ENCODE assay signal across 1 cellular context in the genomic region with DNA sequence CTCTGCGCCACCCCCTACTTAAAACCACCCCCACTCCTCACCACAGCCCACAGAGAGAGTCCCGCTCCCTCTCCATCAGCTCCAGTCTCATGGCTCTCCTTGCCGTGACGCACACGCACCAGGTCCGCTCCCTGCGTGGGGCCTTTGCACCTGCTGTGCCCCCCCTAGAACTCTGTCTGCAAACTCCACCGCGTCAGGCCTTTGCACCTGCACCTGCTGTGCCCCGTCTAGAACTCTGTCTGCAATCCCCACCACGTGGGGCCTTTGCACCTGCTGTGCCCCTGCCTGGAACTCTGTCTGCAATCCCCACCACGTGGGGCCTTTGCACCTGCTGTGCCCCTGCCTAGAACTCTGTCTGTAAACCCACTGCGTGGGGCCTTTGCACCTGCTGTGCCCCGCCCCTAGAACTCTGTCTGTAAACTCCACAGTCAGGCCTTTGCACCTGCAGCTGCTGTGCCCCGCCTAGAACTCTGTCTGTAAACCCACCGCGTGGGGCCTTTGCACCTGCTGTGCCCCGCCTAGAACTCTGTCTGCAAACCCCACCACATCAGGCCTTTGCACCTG.
TF ChIP-seq lines count a peak whose summit lies in the region.

No MANE protein-coding gene starts in this region.

TF ChIP-seq in GM23338, 12 proteins besides CTCF, POLR2A, EP300 and RAD21 (continued from another document):
- TF ChIP-seq, protein P1, sequence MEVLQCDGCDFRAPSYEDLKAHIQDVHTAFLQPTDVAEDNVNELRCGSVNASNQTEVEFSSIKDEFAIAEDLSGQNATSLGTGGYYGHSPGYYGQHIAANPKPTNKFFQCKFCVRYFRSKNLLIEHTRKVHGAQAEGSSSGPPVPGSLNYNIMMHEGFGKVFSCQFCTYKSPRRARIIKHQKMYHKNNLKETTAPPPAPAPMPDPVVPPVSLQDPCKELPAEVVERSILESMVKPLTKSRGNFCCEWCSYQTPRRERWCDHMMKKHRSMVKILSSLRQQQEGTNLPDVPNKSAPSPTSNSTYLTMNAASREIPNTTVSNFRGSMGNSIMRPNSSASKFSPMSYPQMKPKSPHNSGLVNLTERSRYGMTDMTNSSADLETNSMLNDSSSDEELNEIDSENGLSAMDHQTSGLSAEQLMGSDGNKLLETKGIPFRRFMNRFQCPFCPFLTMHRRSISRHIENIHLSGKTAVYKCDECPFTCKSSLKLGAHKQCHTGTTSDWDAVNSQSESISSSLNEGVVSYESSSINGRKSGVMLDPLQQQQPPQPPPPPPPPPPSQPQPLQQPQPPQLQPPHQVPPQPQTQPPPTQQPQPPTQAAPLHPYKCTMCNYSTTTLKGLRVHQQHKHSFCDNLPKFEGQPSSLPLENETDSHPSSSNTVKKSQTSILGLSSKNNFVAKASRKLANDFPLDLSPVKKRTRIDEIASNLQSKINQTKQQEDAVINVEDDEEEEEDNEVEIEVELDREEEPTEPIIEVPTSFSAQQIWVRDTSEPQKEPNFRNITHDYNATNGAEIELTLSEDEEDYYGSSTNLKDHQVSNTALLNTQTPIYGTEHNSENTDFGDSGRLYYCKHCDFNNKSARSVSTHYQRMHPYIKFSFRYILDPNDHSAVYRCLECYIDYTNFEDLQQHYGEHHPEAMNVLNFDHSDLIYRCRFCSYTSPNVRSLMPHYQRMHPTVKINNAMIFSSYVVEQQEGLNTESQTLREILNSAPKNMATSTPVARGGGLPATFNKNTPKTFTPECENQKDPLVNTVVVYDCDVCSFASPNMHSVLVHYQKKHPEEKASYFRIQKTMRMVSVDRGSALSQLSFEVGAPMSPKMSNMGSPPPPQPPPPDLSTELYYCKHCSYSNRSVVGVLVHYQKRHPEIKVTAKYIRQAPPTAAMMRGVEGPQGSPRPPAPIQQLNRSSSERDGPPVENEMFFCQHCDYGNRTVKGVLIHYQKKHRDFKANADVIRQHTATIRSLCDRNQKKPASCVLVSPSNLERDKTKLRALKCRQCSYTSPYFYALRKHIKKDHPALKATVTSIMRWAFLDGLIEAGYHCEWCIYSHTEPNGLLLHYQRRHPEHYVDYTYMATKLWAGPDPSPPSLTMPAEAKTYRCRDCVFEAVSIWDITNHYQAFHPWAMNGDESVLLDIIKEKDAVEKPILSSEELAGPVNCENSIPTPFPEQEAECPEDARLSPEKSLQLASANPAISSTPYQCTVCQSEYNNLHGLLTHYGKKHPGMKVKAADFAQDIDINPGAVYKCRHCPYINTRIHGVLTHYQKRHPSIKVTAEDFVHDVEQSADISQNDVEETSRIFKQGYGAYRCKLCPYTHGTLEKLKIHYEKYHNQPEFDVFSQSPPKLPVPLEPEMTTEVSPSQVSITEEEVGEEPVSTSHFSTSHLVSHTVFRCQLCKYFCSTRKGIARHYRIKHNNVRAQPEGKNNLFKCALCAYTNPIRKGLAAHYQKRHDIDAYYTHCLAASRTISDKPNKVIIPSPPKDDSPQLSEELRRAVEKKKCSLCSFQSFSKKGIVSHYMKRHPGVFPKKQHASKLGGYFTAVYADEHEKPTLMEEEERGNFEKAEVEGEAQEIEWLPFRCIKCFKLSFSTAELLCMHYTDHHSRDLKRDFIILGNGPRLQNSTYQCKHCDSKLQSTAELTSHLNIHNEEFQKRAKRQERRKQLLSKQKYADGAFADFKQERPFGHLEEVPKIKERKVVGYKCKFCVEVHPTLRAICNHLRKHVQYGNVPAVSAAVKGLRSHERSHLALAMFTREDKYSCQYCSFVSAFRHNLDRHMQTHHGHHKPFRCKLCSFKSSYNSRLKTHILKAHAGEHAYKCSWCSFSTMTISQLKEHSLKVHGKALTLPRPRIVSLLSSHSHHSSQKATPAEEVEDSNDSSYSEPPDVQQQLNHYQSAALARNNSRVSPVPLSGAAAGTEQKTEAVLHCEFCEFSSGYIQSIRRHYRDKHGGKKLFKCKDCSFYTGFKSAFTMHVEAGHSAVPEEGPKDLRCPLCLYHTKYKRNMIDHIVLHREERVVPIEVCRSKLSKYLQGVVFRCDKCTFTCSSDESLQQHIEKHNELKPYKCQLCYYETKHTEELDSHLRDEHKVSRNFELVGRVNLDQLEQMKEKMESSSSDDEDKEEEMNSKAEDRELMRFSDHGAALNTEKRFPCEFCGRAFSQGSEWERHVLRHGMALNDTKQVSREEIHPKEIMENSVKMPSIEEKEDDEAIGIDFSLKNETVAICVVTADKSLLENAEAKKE (CRISPR knock-in tag; IDR thresholded peaks at IDR 0.05): no peak
